8 cellular contexts compared by ENCODE assay signal in genomic region chr3:58008140-58009025, GRCh38. TPM values are rescaled to one million over a fixed set of nuclear protein-coding genes. Genes with fewer than 3 reads are reported as not detected.
DNase-seq lines count a peak whose midpoint lies in the region; ATAC-seq lines count a peak whose summit lies in the region.

Gene FLNB, plus strand, starts transcription at chr3:58008422. Its CDS starts 143 bp downstream, at chr3:58008565.

- peaks cover 35% of the 10 kb centered on the region for H3K4me1 ChIP-seq in mononuclear cell (ENCODE audit: insufficient read depth, low read length)

- DNase-seq in SHP77 (lab: John Stamatoyannopoulos, UW) = peak; percentile 40 to 51
- DNase-seq in SHP77 treated with DMSO at 0.1 percent for 48 hours (lab: John Stamatoyannopoulos, UW) = no peak
- peak; percentile 61 for DNase-seq in NOMO-1 treated with dmso at 0.1 percent for 144 hours (lab: John Stamatoyannopoulos, UW; ENCODE audit: unreplicated experiment)
- DNase-seq in activated CD8-positive, alpha-beta memory T cell treated with anti-CD3 and anti-CD28 coated beads, Interleukin-2, amount 50 U/mL, for 48 hours = peak; percentile 89
- peak; percentile 75 for DNase-seq in epidermal melanocyte (ENCODE audit: insufficient read length, low spot score)
- DNase-seq in stimulated activated CD8-positive, alpha-beta memory T cell treated with anti-CD3 and anti-CD28 coated beads, Interleukin-4, amount 100 ng/mL, for 24 hours (ENCODE audit: low read depth) = peak; percentile 67

- H3K27me3 ChIP-seq in mononuclear cell (ENCODE audit: insufficient read depth, low read length) = no peaks in the 10 kb centered on the region

- peak; percentile 53 for ATAC-seq in HG03060 (IDR thresholded peaks at IDR 0.05; ENCODE audit: low read depth, unreplicated experiment)

- peak within 1 kb of the TSS; percentile 74 for H3K4me3 ChIP-seq in mononuclear cell (ENCODE audit: low read length)

- no peaks in the 10 kb centered on the region for H3K9me3 ChIP-seq in mononuclear cell (ENCODE audit: low read depth, low read length)

RNA-seq across cellular contexts. Expression of gene FLNB, which starts in this region (rescaled TPM):
- 29.1 TPM for total RNA-seq in mononuclear cell
